Comparison of ENCODE assay signal across 8 cellular contexts in the genomic region with DNA sequence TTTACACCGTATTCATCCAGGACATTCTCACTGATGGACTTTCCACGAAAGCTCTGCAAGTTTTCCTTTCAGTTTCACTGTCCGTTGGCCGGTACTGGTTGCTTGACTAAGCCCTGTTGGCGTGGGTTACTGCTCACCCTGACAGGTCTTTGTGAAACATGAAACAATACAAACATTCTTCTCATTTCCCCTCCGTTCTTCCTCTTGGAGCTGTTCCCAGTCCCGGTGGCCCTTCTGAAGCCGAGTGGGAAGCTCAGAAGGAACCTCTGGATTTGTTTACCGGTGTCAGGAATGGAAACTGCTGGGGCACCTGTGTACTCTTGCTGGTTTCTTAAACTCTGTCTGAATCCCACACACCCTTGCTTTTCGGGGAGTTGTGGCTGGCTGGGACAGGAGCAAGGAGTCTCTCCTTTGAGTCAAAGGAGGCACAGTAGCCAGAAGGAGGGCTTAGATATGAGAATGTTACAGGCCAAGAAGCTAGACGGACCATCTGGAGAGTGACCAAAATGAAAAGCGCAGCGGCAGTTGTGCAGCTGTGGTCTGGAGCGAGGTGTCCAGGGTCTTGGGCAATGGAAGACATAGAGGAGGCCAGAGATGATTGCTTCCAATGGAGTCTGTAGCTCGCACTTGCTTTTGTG. TPM values are rescaled to one million over a fixed set of nuclear protein-coding genes. Genes with fewer than 3 reads are reported as not detected.
DNase-seq lines count a peak whose midpoint lies in the region; ATAC-seq, FAIRE-seq and TF ChIP-seq lines count a peak whose summit lies in the region.

No MANE protein-coding gene starts in this region.

- TF ChIP-seq CTCF in fibroblast of the aortic adventitia (IDR thresholded peaks at IDR 0.05; ENCODE audit: insufficient read depth, low read length) (no peak), osteoblast (IDR thresholded peaks at IDR 0.05; ENCODE audit: extremely low read depth, low read depth, low read length) (no peak), WERI-Rb-1 (IDR thresholded peaks at IDR 0.05; ENCODE audit: low read depth, low read length) (no peak)

- peak overlapping the region; percentile 53 for H3K4me3 ChIP-seq in fibroblast of the aortic adventitia (ENCODE audit: low read depth, low read length)
- H3K4me3 ChIP-seq in osteoblast (ENCODE audit: insufficient read depth, low read length): peak overlapping the region; percentile 67
- H3K4me3 ChIP-seq in WERI-Rb-1 (ENCODE audit: low read depth, low read length): no peak overlapping the region

- H4K20me1 ChIP-seq in osteoblast (ENCODE audit: insufficient read depth, low read length): no peaks in the 10 kb centered on the region

- DNase-seq in AG08396 (ENCODE audit: low spot score): peak; percentile 58
- DNase-seq in GM18507 (ENCODE audit: extremely low spot score, insufficient read length, low read depth): peak; percentile 42
- peak; percentile 78 for DNase-seq in SW480 (ENCODE audit: low spot score)
- DNase-seq in fibroblast of the aortic adventitia (ENCODE audit: low read depth): peak; percentile 88
- DNase-seq in osteoblast (ENCODE audit: insufficient read length, low spot score, missing footprints): peak; percentile 76
- no peak for DNase-seq in HUDEP-2 (lab: John Stamatoyannopoulos, UW; ENCODE audit: unreplicated experiment in 76 of 76)
- DNase-seq in WERI-Rb-1: no peak

- H3K79me2 ChIP-seq in osteoblast (ENCODE audit: insufficient read depth, low read length): no peaks in the 10 kb centered on the region

- H3K4me2 ChIP-seq in osteoblast (ENCODE audit: insufficient read depth, low read length): peak overlapping the region; percentile 90

- peaks cover 14% of the 10 kb centered on the region for H3K4me1 ChIP-seq in osteoblast (ENCODE audit: insufficient read depth, low read length)

- H3K27me3 ChIP-seq in osteoblast (ENCODE audit: insufficient read depth, low read length): peaks cover 5% of the 10 kb centered on the region
- H3K27me3 ChIP-seq in WERI-Rb-1 (ENCODE audit: insufficient read depth, low read depth, severe bottlenecking): no peaks in the 10 kb centered on the region

- H3K36me3 ChIP-seq in osteoblast (ENCODE audit: insufficient read depth, low read length): no peaks in the 10 kb centered on the region
- no peaks in the 10 kb centered on the region for H3K36me3 ChIP-seq in WERI-Rb-1

- H2AFZ ChIP-seq in osteoblast (ENCODE audit: low read length): peak overlapping the region; percentile 90

- peak; percentile 86 for FAIRE-seq in GM18507 (lab: Jason Lieb, UNC)

- peak overlapping the region; percentile 25 for H3K27ac ChIP-seq in osteoblast (ENCODE audit: low read depth, low read length)
- H3K27ac ChIP-seq in WERI-Rb-1: no peak overlapping the region

- peak; percentile 60 for ATAC-seq in HG03354 (IDR thresholded peaks at IDR 0.05; ENCODE audit: poor library complexity, severe bottlenecking, unreplicated experiment)

- H3K9me3 ChIP-seq in osteoblast (ENCODE audit: low read depth, low read length) (no peaks in the 10 kb centered on the region), WERI-Rb-1 (ENCODE audit: severe bottlenecking) (no peaks in the 10 kb centered on the region)

RNA-seq across cellular contexts. Expression of a gene that starts 45.7 kb away (rescaled TPM):
- total RNA-seq in fibroblast of the aortic adventitia (ENCODE audit: low replicate concordance) (not detected in 2 replicates), osteoblast (not detected in 2 replicates)

Comparison
In these comparisons a context has a peak if more than half of its experiments do, and no peak if none do; other contexts are left out.
1. DNase-seq: peak in AG08396 (single experiment), GM18507 (single experiment), SW480 (single experiment), fibroblast of the aortic adventitia (single experiment) and osteoblast (single experiment); none in HUDEP-2 (0 of 76) and WERI-Rb-1 (single experiment).